In the genomic region with DNA sequence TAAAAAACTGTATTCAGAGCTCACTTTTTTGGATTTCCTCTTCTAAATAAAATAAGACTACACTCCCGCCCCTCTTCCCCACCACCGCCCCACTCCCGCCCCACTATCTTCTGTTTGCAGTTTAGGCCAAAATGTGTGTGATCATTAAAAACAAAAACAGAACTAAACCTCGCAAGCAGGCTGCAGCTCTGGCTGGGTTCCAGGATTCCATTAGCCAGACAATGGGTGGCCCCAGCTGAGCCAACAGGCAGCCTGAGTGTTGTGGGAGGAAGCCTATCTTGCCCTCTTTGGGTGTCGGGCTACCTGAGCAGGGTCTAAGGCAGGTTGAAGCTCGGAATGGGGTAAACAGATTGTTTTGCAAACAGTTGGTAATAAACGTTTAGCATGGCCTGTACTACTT, we compare ENCODE assay signal across 9 cellular contexts. TPM values are rescaled to one million over a fixed set of nuclear protein-coding genes. Genes with fewer than 3 reads are reported as not detected.
DNase-seq lines count a peak whose midpoint lies in the region; ATAC-seq and TF ChIP-seq lines count a peak whose summit lies in the region.
"Had no signal": no experiment of that assay in that cellular context is flagged by ENCODE, and none has a peak within 500 bp of the region (broad histone marks: within the 10 kb centered on the region; RNA-seq: fewer than 3 reads in every experiment).

No MANE protein-coding gene starts in this region.

- POLR2A ChIA-PET in PC-3 (lab: Charles Lee; ENCODE audit: unreplicated experiment): no interaction called here

- CTCF ChIA-PET in PC-3 (lab: Charles Lee): no interaction called here

- H3K9ac ChIP-seq in PC-3 (ENCODE audit: low read length): no peak overlapping the region
- H3K9ac ChIP-seq in MM.1S (ENCODE audit: low read length): no peak overlapping the region

- H3K36me3 ChIP-seq in PC-3 (ENCODE audit: low read depth, low read length) (no peaks in the 10 kb centered on the region), gastroesophageal sphincter (no peaks in the 10 kb centered on the region), MM.1S (replicated peaks; ENCODE audit: insufficient read depth, low read length) (no peaks in the 10 kb centered on the region)

- no peak for TF ChIP-seq CTCF in PC-3 (conservative IDR thresholded peaks at IDR 0.05; ENCODE audit: low read depth, low read length)
- no peak for TF ChIP-seq CTCF in gastroesophageal sphincter (IDR thresholded peaks at IDR 0.05)
- TF ChIP-seq CTCF in MM.1S (IDR thresholded peaks at IDR 0.05; ENCODE audit: low read length): no peak

- H3K9me2 ChIP-seq in PC-3 (replicated peaks; ENCODE audit: low read length): no peaks in the 10 kb centered on the region
- H3K9me2 ChIP-seq in MM.1S (replicated peaks; ENCODE audit: insufficient read depth, low read length): no peaks in the 10 kb centered on the region

- H3K27me3 ChIP-seq in PC-3 (ENCODE audit: low read length): no peaks in the 10 kb centered on the region
- no peaks in the 10 kb centered on the region for H3K27me3 ChIP-seq in gastroesophageal sphincter
- H3K27me3 ChIP-seq in MM.1S (replicated peaks; ENCODE audit: insufficient read depth, low read length): no peaks in the 10 kb centered on the region

- no peaks in the 10 kb centered on the region for H3K9me3 ChIP-seq in PC-3 (ENCODE audit: low read length)
- no peaks in the 10 kb centered on the region for H3K9me3 ChIP-seq in gastroesophageal sphincter
- no peaks in the 10 kb centered on the region for H3K9me3 ChIP-seq in MM.1S (replicated peaks; ENCODE audit: insufficient read depth, low read length)

- no peaks in the 10 kb centered on the region for H3K79me2 ChIP-seq in PC-3 (ENCODE audit: low read length)
- H3K79me2 ChIP-seq in MM.1S (ENCODE audit: low read length): no peaks in the 10 kb centered on the region

- DNase-seq in PC-3 (peak; percentile 30), retina (peak; percentile 18), GM19240 (ENCODE audit: insufficient read length, low spot score) (no peak), MM.1S (no peak)

- H2AFZ ChIP-seq in PC-3 (ENCODE audit: low read length): no peak overlapping the region
- no peak overlapping the region for H2AFZ ChIP-seq in MM.1S (ENCODE audit: low read length)

- H3K27ac ChIP-seq in PC-3 (ENCODE audit: low read length): no peak overlapping the region
- peak overlapping the region in 1 of 4 donors; percentile 44 for H3K27ac ChIP-seq in gastroesophageal sphincter
- H3K27ac ChIP-seq in MM.1S (ENCODE audit: low read length): no peak overlapping the region
- H3K27ac ChIP-seq: epithelial cell of prostate had no signal

- TF ChIP-seq RAD21 in Ishikawa (IDR thresholded peaks at IDR 0.05; ENCODE audit: low read depth): no peak

- no TSS peak for BruUV-seq in PC-3 (replicated peaks; lab: Mats Ljungman, UMichigan)

- H3K4me1 ChIP-seq in PC-3 (ENCODE audit: insufficient read depth, low read length) (peaks cover 11% of the 10 kb centered on the region), gastroesophageal sphincter (peaks cover 0 to 39% (median 4%) of the 10 kb centered on the region in 3 donors), MM.1S (ENCODE audit: low read length) (peaks cover 14% of the 10 kb centered on the region)

- intact Hi-C loops in PC-3 (cut with micrococcal nuclease): no loop called here

- TF ChIP-seq EP300 in Ishikawa (IDR thresholded peaks at IDR 0.05; ENCODE audit: borderline replicate concordance) (no peak; the same call in 1 of the 2 replicates), gastroesophageal sphincter (IDR thresholded peaks at IDR 0.05) (no peak)

- WGBS in gastroesophageal sphincter (ENCODE audit: low coverage in 1 of 2), 2 donors: 32 to 60% methylated on average over 3 to 5 of the region's 7 CpGs

- H3F3A ChIP-seq in PC-3 (ENCODE audit: low read length, unreplicated experiment) (no peaks in the 10 kb centered on the region), MM.1S (ENCODE audit: insufficient read depth, low read length) (no peaks in the 10 kb centered on the region)

- no peak overlapping the region for H3K4me2 ChIP-seq in PC-3 (ENCODE audit: low read length)
- H3K4me2 ChIP-seq in MM.1S (ENCODE audit: low read depth, low read length): no peak overlapping the region

- TF ChIP-seq POLR2A in gastroesophageal sphincter (IDR thresholded peaks at IDR 0.05): no peak

- ATAC-seq in PC-3 (no peak; the same call in 1 of the 2 replicates), gastroesophageal sphincter (peak; percentile 55), HG02678 (IDR thresholded peaks at IDR 0.05; ENCODE audit: unreplicated experiment) (no peak)
- no peak for ATAC-seq in activated CD4-positive, CD25-positive, alpha-beta regulatory T cell treated with anti-CD3 and anti-CD28 coated beads, Interleukin-2, amount 50 U/mL, for 24 hours

- H4K20me1 ChIP-seq in PC-3 (ENCODE audit: low read length) (no peaks in the 10 kb centered on the region), MM.1S (ENCODE audit: insufficient read depth, low read length) (no peaks in the 10 kb centered on the region)

- H3K4me3 ChIP-seq in PC-3 (ENCODE audit: low read length) (no peak overlapping the region), gastroesophageal sphincter (no peak overlapping the region), MM.1S (ENCODE audit: low read length) (no peak overlapping the region)

TF ChIP-seq in Ishikawa, 13 proteins besides CTCF, POLR2A, EP300 and RAD21:
- TF ChIP-seq TCF12 (IDR thresholded peaks at IDR 0.05; ENCODE audit: low read depth) (peak; percentile 32; the same call in 1 of the 2 replicates), TEAD4 (IDR thresholded peaks at IDR 0.05) (0 out of 2 replicates have a peak, but pooled peaks have one; percentile 22), FOXM1 (IDR thresholded peaks at IDR 0.05; ENCODE audit: borderline replicate concordance, low read depth) (no peak), EGR1 (IDR thresholded peaks at IDR 0.05) (no peak), NFIC (IDR thresholded peaks at IDR 0.05) (peak; percentile 90)

RNA-seq across cellular contexts. Expression of a gene that starts 41.7 kb away (rescaled TPM):
- total RNA-seq in PC-3 (2014; rRNA removed) (23.7 and 25.1 TPM in 2 replicates), gastroesophageal sphincter (10 to 100 TPM; 34.9 to 69.5 (median 45.0) TPM)

Comparison
In these comparisons a context has a peak if more than half of its experiments do, and no peak if none do; other contexts are left out.
1. DNase-seq: peak in PC-3 (single experiment) and retina (single experiment); none in GM19240 (single experiment) and MM.1S (single experiment).